11 cellular contexts compared by ENCODE assay signal in the genomic region with DNA sequence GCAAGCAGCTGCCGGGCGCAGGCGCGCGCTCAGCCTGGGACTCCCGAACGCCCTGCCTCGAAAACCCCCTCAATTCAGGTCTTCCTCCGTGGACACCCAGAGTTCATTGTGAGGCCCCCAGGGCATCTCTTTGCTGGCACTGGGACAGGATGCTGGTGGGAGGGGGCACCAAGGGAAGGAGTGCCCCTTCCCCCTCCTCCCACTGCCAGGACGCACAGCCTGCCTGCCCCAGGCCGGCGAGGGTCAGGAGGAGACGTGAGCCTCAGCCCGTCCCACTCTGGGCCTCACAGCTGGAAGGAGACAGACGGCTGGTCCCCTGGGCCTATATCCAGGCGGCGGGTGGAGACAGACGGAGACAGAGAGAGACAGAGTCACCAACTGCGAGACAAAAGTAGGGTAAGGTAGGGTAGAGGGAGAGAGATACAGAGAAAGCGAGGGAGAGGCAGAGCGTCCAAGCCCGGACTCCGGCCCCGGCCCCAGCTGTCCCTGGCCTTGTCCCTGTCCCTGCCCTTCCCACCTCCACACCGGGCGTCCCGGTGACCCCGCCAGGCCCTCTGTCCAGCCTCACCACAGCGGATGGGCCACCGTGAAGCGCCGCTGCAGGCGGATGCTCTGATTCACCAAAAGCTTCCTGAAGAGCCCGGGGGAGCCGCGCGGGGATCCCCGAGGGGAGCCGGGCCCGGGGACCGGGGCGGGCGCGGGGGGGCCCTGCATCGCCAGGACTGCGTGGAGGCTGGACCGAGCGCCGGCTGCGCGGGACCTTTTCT. TPM values are rescaled to one million over a fixed set of nuclear protein-coding genes. Genes with fewer than 3 reads are reported as not detected.
DNase-seq lines count a peak whose midpoint lies in the region; ATAC-seq and TF ChIP-seq lines count a peak whose summit lies in the region.
"Had no signal": no experiment of that assay in that cellular context is flagged by ENCODE, and none has a peak within 500 bp of the region (broad histone marks: within the 10 kb centered on the region; RNA-seq: fewer than 3 reads in every experiment).

Gene PDE4C (minus strand): TSS at position 737 of the 767 bp plus-strand sequence. CDS start 23 bp downstream, at position 714.

- intact Hi-C loops in activated CD4-positive, alpha-beta memory T cell treated with anti-CD3 and anti-CD28 coated beads for 36 hours (cut with micrococcal nuclease): loop anchor here (2.0 kb wide), 3 partner anchors 19 to 73 kb away; partner anchors contain the start of gene PIK3R2

- H3K4me1 Mint-ChIP-seq in activated CD4-positive, alpha-beta memory T cell treated with anti-CD3 and anti-CD28 coated beads for 36 hours (ENCODE audit: low read depth): peaks cover 18% of the 10 kb centered on the region
- H3K4me1 Mint-ChIP-seq in activated CD4-positive, alpha-beta memory T cell treated with anti-CD3 and anti-CD28 coated beads, Interleukin-2, amount 10 ng/mL, durations not matched to agents 7 days and 5 days: peaks cover 16% of the 10 kb centered on the region
- peaks cover 25% of the 10 kb centered on the region for H3K4me1 Mint-ChIP-seq in WTC11

- H3K27me3 ChIP-seq in subcutaneous abdominal adipose tissue (ENCODE audit: control insufficient read depth in 5 of 5, insufficient read depth in 4 of 5, low read length in 5 of 5): peaks cover 26 to 51% (median 43%) of the 10 kb centered on the region in 5 donors
- H3K27me3 ChIP-seq in foreskin keratinocyte: peaks cover 46% of the 10 kb centered on the region
- H3K27me3 ChIP-seq in effector memory CD4-positive, alpha-beta T cell (replicated peaks; ENCODE audit: control insufficient read depth, insufficient read depth, low read length, poor library complexity, severe bottlenecking): peaks cover 42% of the 10 kb centered on the region

- H3K27me3 Mint-ChIP-seq in activated CD4-positive, alpha-beta memory T cell treated with anti-CD3 and anti-CD28 coated beads for 36 hours: peaks cover 59% of the 10 kb centered on the region
- H3K27me3 Mint-ChIP-seq in activated CD4-positive, alpha-beta memory T cell treated with anti-CD3 and anti-CD28 coated beads, Interleukin-2, amount 10 ng/mL, durations not matched to agents 7 days and 5 days: peaks cover 52% of the 10 kb centered on the region
- H3K27me3 Mint-ChIP-seq in WTC11 (ENCODE audit: low read depth): peaks cover 38% of the 10 kb centered on the region

- H3K36me3 Mint-ChIP-seq in activated CD4-positive, alpha-beta memory T cell treated with anti-CD3 and anti-CD28 coated beads for 36 hours: no peaks in the 10 kb centered on the region
- H3K36me3 Mint-ChIP-seq in activated CD4-positive, alpha-beta memory T cell treated with anti-CD3 and anti-CD28 coated beads, Interleukin-2, amount 10 ng/mL, durations not matched to agents 7 days and 5 days (ENCODE audit: low read depth): no peaks in the 10 kb centered on the region
- H3K36me3 Mint-ChIP-seq in WTC11: no peaks in the 10 kb centered on the region

- TF ChIP-seq CTCF in WTC11 (IDR thresholded peaks at IDR 0.05): no peak
- no peak for TF ChIP-seq CTCF in foreskin keratinocyte (conservative IDR thresholded peaks at IDR 0.05)

- POLR2A ChIA-PET in activated CD4-positive, alpha-beta memory T cell treated with anti-CD3 and anti-CD28 coated beads for 36 hours (lab: Charles Lee): no interaction called here
- POLR2A ChIA-PET in activated CD4-positive, alpha-beta memory T cell treated with anti-CD3 and anti-CD28 coated beads, Interleukin-2, amount 10 ng/mL, durations not matched to agents 7 days and 5 days (lab: Charles Lee): no interaction called here
- POLR2A ChIA-PET in WTC11 (lab: Charles Lee): no interaction called here

- peaks cover 0 to 24% (median 22%) of the 10 kb centered on the region in 5 donors for H3K4me1 ChIP-seq in subcutaneous abdominal adipose tissue (ENCODE audit: control insufficient read depth in 5 of 5, insufficient read depth in 5 of 5, low read length in 5 of 5)
- H3K4me1 ChIP-seq in foreskin keratinocyte: no peaks in the 10 kb centered on the region
- peaks cover 24% of the 10 kb centered on the region for H3K4me1 ChIP-seq in effector memory CD4-positive, alpha-beta T cell (ENCODE audit: control insufficient read depth, insufficient read depth, low read length, poor library complexity, severe bottlenecking)

- no peaks in the 10 kb centered on the region for H3K36me3 ChIP-seq in subcutaneous abdominal adipose tissue (ENCODE audit: control insufficient read depth in 5 of 5, insufficient read depth in 5 of 5, low read length in 5 of 5)
- H3K36me3 ChIP-seq in effector memory CD4-positive, alpha-beta T cell (ENCODE audit: control insufficient read depth, insufficient read depth, low read length): no peaks in the 10 kb centered on the region

- H3K9me3 ChIP-seq in subcutaneous abdominal adipose tissue (ENCODE audit: control insufficient read depth in 5 of 5, low read length in 5 of 5): no peaks in the 10 kb centered on the region
- H3K9me3 ChIP-seq in effector memory CD4-positive, alpha-beta T cell (ENCODE audit: control insufficient read depth, low read length): no peaks in the 10 kb centered on the region

- H3K27ac Mint-ChIP-seq in activated CD4-positive, alpha-beta memory T cell treated with anti-CD3 and anti-CD28 coated beads for 36 hours: no peak within 1 kb of the TSS
- no peak within 1 kb of the TSS for H3K27ac Mint-ChIP-seq in activated CD4-positive, alpha-beta memory T cell treated with anti-CD3 and anti-CD28 coated beads, Interleukin-2, amount 10 ng/mL, durations not matched to agents 7 days and 5 days
- no peak within 1 kb of the TSS for H3K27ac Mint-ChIP-seq in WTC11

- H3K9me3 Mint-ChIP-seq in activated CD4-positive, alpha-beta memory T cell treated with anti-CD3 and anti-CD28 coated beads for 36 hours: no peaks in the 10 kb centered on the region
- no peaks in the 10 kb centered on the region for H3K9me3 Mint-ChIP-seq in activated CD4-positive, alpha-beta memory T cell treated with anti-CD3 and anti-CD28 coated beads, Interleukin-2, amount 10 ng/mL, durations not matched to agents 7 days and 5 days
- no peaks in the 10 kb centered on the region for H3K9me3 Mint-ChIP-seq in WTC11
- H3K9me3 Mint-ChIP-seq: activated naive CD4-positive, alpha-beta T cell treated with anti-CD3 and anti-CD28 coated beads, Interleukin-2, amount 50 U/mL, for 72 hours had no signal

- CTCF ChIA-PET in activated CD4-positive, alpha-beta memory T cell treated with anti-CD3 and anti-CD28 coated beads for 36 hours (lab: Charles Lee): interaction anchor here (1.1 to 1.3 kb wide), 3 partner anchors 18 to 163 kb away, joined by 3 to 4 read pairs (median 3); no protein-coding TSS in a partner anchor
- CTCF ChIA-PET in activated CD4-positive, alpha-beta memory T cell treated with anti-CD3 and anti-CD28 coated beads, Interleukin-2, amount 10 ng/mL, durations not matched to agents 7 days and 5 days (lab: Charles Lee): no interaction called here
- CTCF ChIA-PET in WTC11 (lab: Charles Lee): interaction anchor here (0.5 to 3.9 kb wide), 8 partner anchors 18 to 185 kb away, joined by 3 to 72 read pairs (median 5); a partner anchor contains a TSS

- ATAC-seq in WTC11: no peak
- no peak for ATAC-seq in foreskin keratinocyte
- ATAC-seq in HG02571 (IDR thresholded peaks at IDR 0.05; ENCODE audit: unreplicated experiment): no peak

- H3K4me3 Mint-ChIP-seq in activated CD4-positive, alpha-beta memory T cell treated with anti-CD3 and anti-CD28 coated beads for 36 hours: peak within 1 kb of the TSS; percentile 71
- H3K4me3 Mint-ChIP-seq in activated CD4-positive, alpha-beta memory T cell treated with anti-CD3 and anti-CD28 coated beads, Interleukin-2, amount 10 ng/mL, durations not matched to agents 7 days and 5 days: no peak within 1 kb of the TSS
- peak within 1 kb of the TSS; percentile 92 for H3K4me3 Mint-ChIP-seq in WTC11

- DNase-seq in activated CD4-positive, alpha-beta memory T cell treated with anti-CD3 and anti-CD28 coated beads for 36 hours: peak; percentile 18
- DNase-seq in activated CD4-positive, alpha-beta memory T cell treated with anti-CD3 and anti-CD28 coated beads, Interleukin-2, amount 10 ng/mL, durations not matched to agents 7 days and 5 days: no peak
- DNase-seq in WTC11 (ENCODE audit: low spot score) (peak; percentile 43), iris pigment epithelial cell (ENCODE audit: low read depth) (peak; percentile 22), foreskin keratinocyte (no peak)
- DNase-seq in effector memory CD4-positive, alpha-beta T cell: no peak
- DNase-seq: AML-193, RPMI8226 had no signal

- H3K27ac ChIP-seq in subcutaneous abdominal adipose tissue (ENCODE audit: low read depth, low read length) (no peak within 1 kb of the TSS), foreskin keratinocyte (no peak within 1 kb of the TSS)
- no peak within 1 kb of the TSS for H3K27ac ChIP-seq in effector memory CD4-positive, alpha-beta T cell (ENCODE audit: insufficient read depth, low read length, poor library complexity, severe bottlenecking)

- H3K4me3 ChIP-seq in subcutaneous abdominal adipose tissue (ENCODE audit: low read depth in 1 of 5, low read length in 5 of 5): peak within 1 kb of the TSS in 1 of 5 donors; percentile 14
- no peak within 1 kb of the TSS for H3K4me3 ChIP-seq in effector memory CD4-positive, alpha-beta T cell (ENCODE audit: insufficient read depth, low read depth, low read length, poor library complexity, severe bottlenecking)

- H3K9ac ChIP-seq in subcutaneous abdominal adipose tissue (ENCODE audit: low read length in 5 of 5): peak within 1 kb of the TSS in 3 of 5 donors; percentile 46 to 72 (median 51)

TF ChIP-seq in WTC11, 78 proteins besides CTCF, POLR2A, EP300 and RAD21 (continues in another document):
- TF ChIP-seq GABPB1 (CRISPR knock-in tag; IDR thresholded peaks at IDR 0.05): no peak
- TF ChIP-seq, protein P1, sequence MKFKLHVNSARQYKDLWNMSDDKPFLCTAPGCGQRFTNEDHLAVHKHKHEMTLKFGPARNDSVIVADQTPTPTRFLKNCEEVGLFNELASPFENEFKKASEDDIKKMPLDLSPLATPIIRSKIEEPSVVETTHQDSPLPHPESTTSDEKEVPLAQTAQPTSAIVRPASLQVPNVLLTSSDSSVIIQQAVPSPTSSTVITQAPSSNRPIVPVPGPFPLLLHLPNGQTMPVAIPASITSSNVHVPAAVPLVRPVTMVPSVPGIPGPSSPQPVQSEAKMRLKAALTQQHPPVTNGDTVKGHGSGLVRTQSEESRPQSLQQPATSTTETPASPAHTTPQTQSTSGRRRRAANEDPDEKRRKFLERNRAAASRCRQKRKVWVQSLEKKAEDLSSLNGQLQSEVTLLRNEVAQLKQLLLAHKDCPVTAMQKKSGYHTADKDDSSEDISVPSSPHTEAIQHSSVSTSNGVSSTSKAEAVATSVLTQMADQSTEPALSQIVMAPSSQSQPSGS (CRISPR knock-in tag; IDR thresholded peaks at IDR 0.05; ENCODE audit: borderline replicate concordance, low read depth): no peak

RNA-seq across cellular contexts. Expression of gene PDE4C, which starts in this region (rescaled TPM):
- not detected for total RNA-seq in activated CD4-positive, alpha-beta memory T cell treated with anti-CD3 and anti-CD28 coated beads for 36 hours
- total RNA-seq in activated CD4-positive, alpha-beta memory T cell treated with anti-CD3 and anti-CD28 coated beads, Interleukin-2, amount 10 ng/mL, durations not matched to agents 7 days and 5 days: under 1 TPM; 0.13 to 0.18 TPM
- total RNA-seq in WTC11 (2021) (3.0 to 5.7 TPM (median 3.8 TPM) in 3 replicates), foreskin keratinocyte (not detected in 2 replicates)
- not detected in 2 replicates for polyA plus RNA-seq in foreskin keratinocyte

Comparison
In these comparisons a context has a peak if more than half of its experiments do, and no peak if none do; other contexts are left out.
1. Peak in DNase-seq in activated CD4-positive, alpha-beta memory T cell treated with anti-CD3 and anti-CD28 coated beads for 36 hours; RNA of the gene not detected or under 1 TPM.
2. DNase-seq: peak in WTC11 (single experiment) and iris pigment epithelial cell (single experiment); none in activated CD4-positive, alpha-beta memory T cell treated with anti-CD3 and anti-CD28 coated beads, Interleukin-2, amount 10 ng/mL, durations not matched to agents 7 days and 5 days (single experiment), foreskin keratinocyte (0 of 2) and effector memory CD4-positive, alpha-beta T cell (0 of 3).